In the genomic region with DNA sequence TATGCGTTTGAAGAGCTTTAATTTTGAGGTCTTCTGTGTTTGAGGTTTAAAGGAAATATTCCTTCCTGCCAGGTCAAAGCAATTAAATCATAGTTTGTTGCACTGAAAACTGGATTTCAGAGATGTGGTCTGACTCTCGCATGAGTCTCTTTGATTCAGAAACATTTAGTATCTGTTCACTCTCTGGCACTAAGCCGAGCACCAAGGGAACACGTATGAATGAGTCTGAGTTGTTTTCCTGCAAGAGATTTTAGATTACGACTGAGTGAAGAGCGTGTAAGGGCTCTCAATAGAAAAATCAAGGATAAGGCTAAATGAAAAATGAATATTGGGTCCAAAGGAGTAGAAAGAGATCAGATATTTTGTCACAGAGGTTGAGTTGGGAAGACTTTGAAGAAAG, we compare ENCODE assay signal across 33 cellular contexts.
"Had no signal": no experiment of that assay in that cellular context is flagged by ENCODE, and none has a peak within 500 bp of the region (broad histone marks: within the 10 kb centered on the region; RNA-seq: fewer than 3 reads in every experiment).

No MANE protein-coding gene starts in this region.

- H3K27ac ChIP-seq: body of pancreas, PC-9, WERI-Rb-1 had no signal

- H3K4me1 Mint-ChIP-seq: activated CD4-positive, alpha-beta memory T cell treated with anti-CD3 and anti-CD28 coated beads, Interleukin-2, amount 10 ng/mL, durations not matched to agents 7 days and 5 days; activated CD8-positive, alpha-beta memory T cell treated with anti-CD3 and anti-CD28 coated beads, Interleukin-2, amount 10 ng/mL, durations not matched to agents 7 days and 5 days; activated naive CD4-positive, alpha-beta T cell treated with anti-CD3 and anti-CD28 coated beads, Interleukin-2, amount 10 ng/mL, durations not matched to agents 7 days and 5 days; activated naive CD8-positive, alpha-beta T cell treated with anti-CD3 and anti-CD28 coated beads, Interleukin-2, amount 50 U/mL, for 24 hours had no signal

- H3K27ac Mint-ChIP-seq: activated CD4-positive, alpha-beta memory T cell treated with anti-CD3 and anti-CD28 coated beads, Interleukin-2, amount 10 ng/mL, durations not matched to agents 7 days and 5 days; activated CD8-positive, alpha-beta memory T cell treated with anti-CD3 and anti-CD28 coated beads, Interleukin-2, amount 10 ng/mL, durations not matched to agents 7 days and 5 days; activated naive CD4-positive, alpha-beta T cell treated with anti-CD3 and anti-CD28 coated beads, Interleukin-2, amount 10 ng/mL, durations not matched to agents 7 days and 5 days; activated naive CD8-positive, alpha-beta T cell; activated naive CD8-positive, alpha-beta T cell treated with anti-CD3 and anti-CD28 coated beads, Interleukin-2, amount 50 U/mL, for 24 hours had no signal

- H3K36me3 ChIP-seq: MG63, WERI-Rb-1 had no signal

- H3K4me3 Mint-ChIP-seq: activated CD4-positive, alpha-beta memory T cell treated with anti-CD3 and anti-CD28 coated beads, Interleukin-2, amount 10 ng/mL, durations not matched to agents 7 days and 5 days; activated CD8-positive, alpha-beta memory T cell treated with anti-CD3 and anti-CD28 coated beads, Interleukin-2, amount 10 ng/mL, durations not matched to agents 7 days and 5 days; activated naive CD4-positive, alpha-beta T cell treated with anti-CD3 and anti-CD28 coated beads, Interleukin-2, amount 10 ng/mL, durations not matched to agents 7 days and 5 days; activated naive CD8-positive, alpha-beta T cell; activated naive CD8-positive, alpha-beta T cell treated with anti-CD3 and anti-CD28 coated beads, Interleukin-2, amount 50 U/mL, for 24 hours had no signal

- H3K4me2 ChIP-seq: PC-9 had no signal

- H3K4me1 ChIP-seq: body of pancreas had no signal

- H2AFZ ChIP-seq: PC-9 had no signal

- H3K27me3 ChIP-seq: body of pancreas, MG63 had no signal

- ATAC-seq: activated CD8-positive, alpha-beta memory T cell treated with anti-CD3 and anti-CD28 coated beads, Interleukin-2, amount 10 ng/mL, durations not matched to agents 7 days and 5 days; activated naive CD8-positive, alpha-beta T cell treated with anti-CD3 and anti-CD28 coated beads, Interleukin-2, amount 50 U/mL, for 24 hours; body of pancreas had no signal

- H3K9me3 ChIP-seq: body of pancreas, MG63 had no signal

- H3K36me3 Mint-ChIP-seq: activated CD8-positive, alpha-beta memory T cell treated with anti-CD3 and anti-CD28 coated beads, Interleukin-2, amount 10 ng/mL, durations not matched to agents 7 days and 5 days; activated naive CD4-positive, alpha-beta T cell treated with anti-CD3 and anti-CD28 coated beads, Interleukin-2, amount 10 ng/mL, durations not matched to agents 7 days and 5 days; activated naive CD8-positive, alpha-beta T cell had no signal

- H3K4me3 ChIP-seq: body of pancreas, MG63, PC-9 had no signal

- DNase-seq: activated CD4-positive, alpha-beta memory T cell treated with anti-CD3 and anti-CD28 coated beads, Interleukin-2, amount 10 ng/mL, durations not matched to agents 7 days and 5 days; activated CD4-positive, alpha-beta T cell treated with anti-CD3 and anti-CD28 coated beads for 1 hour; activated CD4-positive, alpha-beta T cell treated with anti-CD3 and anti-CD28 coated beads for 48 hours; activated CD4-positive, CD25-positive, alpha-beta regulatory T cell; activated CD8-positive, alpha-beta memory T cell treated with anti-CD3 and anti-CD28 coated beads for 24 hours; activated CD8-positive, alpha-beta memory T cell treated with anti-CD3 and anti-CD28 coated beads, Interleukin-2, amount 10 ng/mL, durations not matched to agents 7 days and 5 days; activated CD8-positive, alpha-beta memory T cell treated with anti-CD3 and anti-CD28 coated beads, Interleukin-2, amount 50 U/mL, for 48 hours; activated effector memory CD4-positive, alpha-beta T cell treated with Interleukin-2 at 50 U/mL for 16 hours; activated naive CD4-positive, alpha-beta T cell treated with anti-CD3 and anti-CD28 coated beads, Interleukin-2, amount 10 ng/mL, durations not matched to agents 7 days and 5 days; activated naive CD8-positive, alpha-beta T cell treated with anti-CD3 and anti-CD28 coated beads, Interleukin-2, amount 50 U/mL, for 24 hours; activated T-cell treated with anti-CD3 and anti-CD28 coated beads, Interleukin-2, amount 50 U/mL, for 48 hours; amniotic stem cell; aorta; body of pancreas; central memory CD4-positive, alpha-beta T cell; Kasumi-1; KG1; MG63; NCI-H1048; NCI-H1417; NCI-H146; NCI-H187; NCI-H2029 treated with DMSO at 0.1 percent for 48 hours; NCI-H2107; NCI-H226; NCI-H446 treated with DMSO at 0.1 percent for 48 hours; NCI-H524; NCI-H69; PC-9; Right ventricle myocardium superior; T1000; WERI-Rb-1 had no signal

- H3K27me3 Mint-ChIP-seq: activated CD4-positive, alpha-beta memory T cell treated with anti-CD3 and anti-CD28 coated beads, Interleukin-2, amount 10 ng/mL, durations not matched to agents 7 days and 5 days; activated CD8-positive, alpha-beta memory T cell treated with anti-CD3 and anti-CD28 coated beads, Interleukin-2, amount 10 ng/mL, durations not matched to agents 7 days and 5 days; activated naive CD4-positive, alpha-beta T cell treated with anti-CD3 and anti-CD28 coated beads, Interleukin-2, amount 10 ng/mL, durations not matched to agents 7 days and 5 days; activated naive CD8-positive, alpha-beta T cell; activated naive CD8-positive, alpha-beta T cell treated with anti-CD3 and anti-CD28 coated beads, Interleukin-2, amount 50 U/mL, for 24 hours had no signal
